ENCODE assay signal across 10 cellular contexts in genomic region chr13:78608254-78608704, GRCh38. TPM values are rescaled to one million over a fixed set of nuclear protein-coding genes. Genes with fewer than 3 reads are reported as not detected.
DNase-seq lines count a peak whose midpoint lies in the region; ATAC-seq lines count a peak whose summit lies in the region.
"Had no signal": no experiment of that assay in that cellular context is flagged by ENCODE, and none has a peak within 500 bp of the region (broad histone marks: within the 10 kb centered on the region; RNA-seq: fewer than 3 reads in every experiment).

No MANE protein-coding gene starts in this region.

- POLR2A ChIA-PET in activated CD4-positive, alpha-beta T cell treated with anti-CD3 and anti-CD28 coated beads, Interleukin-2, amount 10 ng/mL, durations not matched to agents 7 days and 5 days (lab: Charles Lee): no interaction called here

- H3K4me3 ChIP-seq in iPS-18c (ENCODE audit: insufficient read depth, low read depth, low read length): peak overlapping the region; percentile 42
- H3K4me3 ChIP-seq in aorta (ENCODE audit: low read length in 2 of 2): peak overlapping the region in 1 of 2 donors; percentile 45

- WGBS in aorta, 2 donors: 10 to 12% methylated on average over 16 of the region's 16 CpGs

- CTCF ChIA-PET in activated CD4-positive, alpha-beta T cell treated with anti-CD3 and anti-CD28 coated beads, Interleukin-2, amount 10 ng/mL, durations not matched to agents 7 days and 5 days (lab: Charles Lee): interaction anchor here (0.9 kb wide), 1 partner anchor 14 kb away, joined by 3 read pairs; no protein-coding TSS in a partner anchor

- H3K36me3 ChIP-seq in aorta (ENCODE audit: control insufficient read depth in 1 of 2, insufficient read depth in 2 of 2, low read length in 1 of 2): no peaks in the 10 kb centered on the region

- H3K9me3 Mint-ChIP-seq in activated CD4-positive, alpha-beta T cell treated with anti-CD3 and anti-CD28 coated beads, Interleukin-2, amount 10 ng/mL, durations not matched to agents 7 days and 5 days: no peaks in the 10 kb centered on the region
- no peaks in the 10 kb centered on the region for H3K9me3 Mint-ChIP-seq in activated T-helper 1 cell treated with anti-CD3 and anti-CD28 coated beads, Interleukin-12 subunit alpha, Interleukin-12 subunit beta, Interleukin-2, Interleukin-4 antibody, amounts not matched to agents 30 ng/mL and 10 ng/mL and 1 ng/mL, durations not matched to agents 14 hours and 24 hours and 36 hours
- no peaks in the 10 kb centered on the region for H3K9me3 Mint-ChIP-seq in stimulated activated naive CD8-positive, alpha-beta T cell treated with anti-CD3 and anti-CD28 coated beads, Interleukin-15, amount 100 ng/mL, for 72 hours

- H3K4me1 Mint-ChIP-seq in activated CD4-positive, alpha-beta T cell treated with anti-CD3 and anti-CD28 coated beads, Interleukin-2, amount 10 ng/mL, durations not matched to agents 7 days and 5 days: peaks cover 17% of the 10 kb centered on the region
- peaks cover 26% of the 10 kb centered on the region for H3K4me1 Mint-ChIP-seq in activated T-helper 1 cell treated with anti-CD3 and anti-CD28 coated beads, Interleukin-12 subunit alpha, Interleukin-12 subunit beta, Interleukin-2, Interleukin-4 antibody, amounts not matched to agents 30 ng/mL and 10 ng/mL and 1 ng/mL, durations not matched to agents 14 hours and 24 hours and 36 hours (ENCODE audit: low read depth)
- peaks cover 62% of the 10 kb centered on the region for H3K4me1 Mint-ChIP-seq in stimulated activated naive CD8-positive, alpha-beta T cell treated with anti-CD3 and anti-CD28 coated beads, Interleukin-15, amount 100 ng/mL, for 72 hours

- H3K4me3 Mint-ChIP-seq in activated CD4-positive, alpha-beta T cell treated with anti-CD3 and anti-CD28 coated beads, Interleukin-2, amount 10 ng/mL, durations not matched to agents 7 days and 5 days: peak overlapping the region; percentile 67
- H3K4me3 Mint-ChIP-seq in activated T-helper 1 cell treated with anti-CD3 and anti-CD28 coated beads, Interleukin-12 subunit alpha, Interleukin-12 subunit beta, Interleukin-2, Interleukin-4 antibody, amounts not matched to agents 30 ng/mL and 10 ng/mL and 1 ng/mL, durations not matched to agents 14 hours and 24 hours and 36 hours: peak overlapping the region; percentile 17
- H3K4me3 Mint-ChIP-seq in stimulated activated naive CD8-positive, alpha-beta T cell treated with anti-CD3 and anti-CD28 coated beads, Interleukin-15, amount 100 ng/mL, for 72 hours: peak overlapping the region; percentile 74 to 87

- peaks cover 86% of the 10 kb centered on the region for H3K27me3 Mint-ChIP-seq in activated CD4-positive, alpha-beta T cell treated with anti-CD3 and anti-CD28 coated beads, Interleukin-2, amount 10 ng/mL, durations not matched to agents 7 days and 5 days
- H3K27me3 Mint-ChIP-seq in activated T-helper 1 cell treated with anti-CD3 and anti-CD28 coated beads, Interleukin-12 subunit alpha, Interleukin-12 subunit beta, Interleukin-2, Interleukin-4 antibody, amounts not matched to agents 30 ng/mL and 10 ng/mL and 1 ng/mL, durations not matched to agents 14 hours and 24 hours and 36 hours (ENCODE audit: insufficient read depth): peaks cover 81% of the 10 kb centered on the region
- peaks cover 88% of the 10 kb centered on the region for H3K27me3 Mint-ChIP-seq in stimulated activated naive CD8-positive, alpha-beta T cell treated with anti-CD3 and anti-CD28 coated beads, Interleukin-15, amount 100 ng/mL, for 72 hours

- ATAC-seq in stimulated activated naive CD8-positive, alpha-beta T cell treated with anti-CD3 and anti-CD28 coated beads, Interleukin-15, amount 100 ng/mL, for 72 hours: no peak
- no peak for ATAC-seq in aorta (ENCODE audit: low FRiP score)

- H3K9me3 ChIP-seq in iPS-18c (ENCODE audit: control insufficient read depth, insufficient read depth, low read length) (no peaks in the 10 kb centered on the region), aorta (ENCODE audit: control insufficient read depth, low read length) (no peaks in the 10 kb centered on the region)

- no peak overlapping the region for H3K27ac ChIP-seq in aorta (ENCODE audit: low read depth in 1 of 2, low read length in 2 of 2)

- H3K27ac Mint-ChIP-seq in activated CD4-positive, alpha-beta T cell treated with anti-CD3 and anti-CD28 coated beads, Interleukin-2, amount 10 ng/mL, durations not matched to agents 7 days and 5 days: peak overlapping the region; percentile 16
- H3K27ac Mint-ChIP-seq in activated T-helper 1 cell treated with anti-CD3 and anti-CD28 coated beads, Interleukin-12 subunit alpha, Interleukin-12 subunit beta, Interleukin-2, Interleukin-4 antibody, amounts not matched to agents 30 ng/mL and 10 ng/mL and 1 ng/mL, durations not matched to agents 14 hours and 24 hours and 36 hours: peak overlapping the region; percentile 75
- H3K27ac Mint-ChIP-seq in stimulated activated naive CD8-positive, alpha-beta T cell treated with anti-CD3 and anti-CD28 coated beads, Interleukin-15, amount 100 ng/mL, for 72 hours: peak overlapping the region in 1 of 2 donors; percentile 71

- no peak for DNase-seq in activated CD4-positive, alpha-beta T cell treated with anti-CD3 and anti-CD28 coated beads, Interleukin-2, amount 10 ng/mL, durations not matched to agents 7 days and 5 days
- no peak for DNase-seq in activated CD4-positive, alpha-beta T cell treated with anti-CD3 and anti-CD28 coated beads, Interleukin-2, amount 50 U/mL, for 1 hour
- DNase-seq in activated T-helper 1 cell treated with anti-CD3 and anti-CD28 coated beads, Interleukin-12 subunit alpha, Interleukin-12 subunit beta, Interleukin-2, Interleukin-4 antibody, amounts not matched to agents 30 ng/mL and 10 ng/mL and 1 ng/mL, durations not matched to agents 14 hours and 24 hours and 36 hours (ENCODE audit: low spot score): no peak
- no peak for DNase-seq in stimulated activated naive CD8-positive, alpha-beta T cell treated with anti-CD3 and anti-CD28 coated beads, Interleukin-15, amount 100 ng/mL, for 72 hours
- DNase-seq in NCI-H2227 (lab: John Stamatoyannopoulos, UW; ENCODE audit: unreplicated experiment): no peak
- no peak for DNase-seq in AML-193 (lab: John Stamatoyannopoulos, UW)
- no peak for DNase-seq in aorta
- DNase-seq: NCI-H2081 had no signal

- H3K4me1 ChIP-seq in aorta (ENCODE audit: control insufficient read depth in 1 of 2, insufficient read depth in 2 of 2, low read length in 2 of 2): no peaks in the 10 kb centered on the region

- no peaks in the 10 kb centered on the region for H3K36me3 Mint-ChIP-seq in activated CD4-positive, alpha-beta T cell treated with anti-CD3 and anti-CD28 coated beads, Interleukin-2, amount 10 ng/mL, durations not matched to agents 7 days and 5 days (ENCODE audit: low read depth)
- peaks cover under 1% of the 10 kb centered on the region for H3K36me3 Mint-ChIP-seq in activated T-helper 1 cell treated with anti-CD3 and anti-CD28 coated beads, Interleukin-12 subunit alpha, Interleukin-12 subunit beta, Interleukin-2, Interleukin-4 antibody, amounts not matched to agents 30 ng/mL and 10 ng/mL and 1 ng/mL, durations not matched to agents 14 hours and 24 hours and 36 hours (ENCODE audit: low read depth)

- intact Hi-C loops in activated T-helper 1 cell treated with anti-CD3 and anti-CD28 coated beads, Interleukin-12 subunit alpha, Interleukin-12 subunit beta, Interleukin-2, Interleukin-4 antibody, amounts not matched to agents 30 ng/mL and 10 ng/mL and 1 ng/mL, durations not matched to agents 14 hours and 24 hours and 36 hours (cut with micrococcal nuclease): loop anchor here (1.0 to 2.0 kb wide), 2 partner anchors 9 to 15 kb away; no protein-coding TSS in a partner anchor
- intact Hi-C loops in aorta (cut with DNase I): loop anchor here in 1 of 2 donors (10.0 kb wide), 1 partner anchor 47 kb away; the partner anchor contains the start of gene OBI1

- peaks cover 0 to 1% of the 10 kb centered on the region in 2 donors for H3K27me3 ChIP-seq in aorta (ENCODE audit: control insufficient read depth in 1 of 2, insufficient read depth in 2 of 2, low read length in 1 of 2)

RNA-seq across cellular contexts. Expression of gene POU4F1, which starts 4.9 kb away (rescaled TPM):
- under 1 TPM; 0.17 to 0.20 TPM for total RNA-seq in activated CD4-positive, alpha-beta T cell treated with anti-CD3 and anti-CD28 coated beads, Interleukin-2, amount 10 ng/mL, durations not matched to agents 7 days and 5 days
- 0.23 and 0.29 TPM in 2 replicates for total RNA-seq in activated T-helper 1 cell treated with anti-CD3 and anti-CD28 coated beads, Interleukin-12 subunit alpha, Interleukin-12 subunit beta, Interleukin-2, Interleukin-4 antibody, amounts not matched to agents 30 ng/mL and 10 ng/mL and 1 ng/mL, durations not matched to agents 14 hours and 24 hours and 36 hours
- total RNA-seq in aorta: under 1 TPM in 1 of 2 donors, not detected in 1; 0.45 TPM
- polyA plus RNA-seq in aorta: 1 to 10 TPM in 1 of 2 donors, not detected in 1; 2.3 TPM
- total RNA-seq: epithelial cell of proximal tubule had no signal

RNA-seq across cellular contexts. Expression of gene OBI1, which starts 50.7 kb away (rescaled TPM):
- total RNA-seq in activated CD4-positive, alpha-beta T cell treated with anti-CD3 and anti-CD28 coated beads, Interleukin-2, amount 10 ng/mL, durations not matched to agents 7 days and 5 days: 10 to 100 TPM; 19.9 to 22.2 TPM
- 20.0 and 21.1 TPM in 2 replicates for total RNA-seq in activated T-helper 1 cell treated with anti-CD3 and anti-CD28 coated beads, Interleukin-12 subunit alpha, Interleukin-12 subunit beta, Interleukin-2, Interleukin-4 antibody, amounts not matched to agents 30 ng/mL and 10 ng/mL and 1 ng/mL, durations not matched to agents 14 hours and 24 hours and 36 hours
- total RNA-seq in aorta: 10 to 100 TPM in 1 of 2 donors, 1 to 10 TPM in 1; 7.9 to 10.7 TPM
- 1 to 10 TPM; 3.7 to 5.4 TPM for polyA plus RNA-seq in aorta

Comparison
In these comparisons a context has a peak if more than half of its experiments do, and no peak if none do; other contexts are left out.
1. H3K4me3 Mint-ChIP-seq: peak in every context shown above with its lines; median percentile 80 in stimulated activated naive CD8-positive, alpha-beta T cell treated with anti-CD3 and anti-CD28 coated beads, Interleukin-15, amount 100 ng/mL, for 72 hours; 67 in activated CD4-positive, alpha-beta T cell treated with anti-CD3 and anti-CD28 coated beads, Interleukin-2, amount 10 ng/mL, durations not matched to agents 7 days and 5 days; 17 in activated T-helper 1 cell treated with anti-CD3 and anti-CD28 coated beads, Interleukin-12 subunit alpha, Interleukin-12 subunit beta, Interleukin-2, Interleukin-4 antibody, amounts not matched to agents 30 ng/mL and 10 ng/mL and 1 ng/mL, durations not matched to agents 14 hours and 24 hours and 36 hours.